Comparison of ENCODE assay signal across 18 cellular contexts in genomic region chr10:26854524-26854923, GRCh38. TPM values are rescaled to one million over a fixed set of nuclear protein-coding genes. Genes with fewer than 3 reads are reported as not detected.
DNase-seq lines count a peak whose midpoint lies in the region; ATAC-seq, FAIRE-seq and TF ChIP-seq lines count a peak whose summit lies in the region.
"Had no signal": no experiment of that assay in that cellular context is flagged by ENCODE, and none has a peak within 500 bp of the region (broad histone marks: within the 10 kb centered on the region; RNA-seq: fewer than 3 reads in every experiment).

No MANE protein-coding gene starts in this region.

- peaks cover 18% of the 10 kb centered on the region for H3F3A ChIP-seq in MM.1S (ENCODE audit: insufficient read depth, low read length)

- no peak; a peak in 1 of 6 replicates for ATAC-seq in A549
- ATAC-seq in activated B cell treated with CpG ODN at 0.5 μM for 24 hours (ENCODE audit: low read depth): no peak
- no peak for ATAC-seq in GM18909 (IDR thresholded peaks at IDR 0.05; ENCODE audit: poor library complexity, unreplicated experiment)
- ATAC-seq: left lobe of liver had no signal

- no peaks in the 10 kb centered on the region for H3K9me3 Mint-ChIP-seq in activated B cell treated with CpG ODN at 0.5 μM for 24 hours
- no peaks in the 10 kb centered on the region for H3K9me3 Mint-ChIP-seq in immature natural killer cell
- H3K9me3 Mint-ChIP-seq: activated CD4-positive, alpha-beta memory T cell treated with anti-CD3 and anti-CD28 coated beads for 36 hours had no signal

- intact Hi-C loops in activated B cell treated with CpG ODN at 0.5 μM for 24 hours (cut with micrococcal nuclease): no loop called here

- no peak for TF ChIP-seq POLR2A in A549 (IDR thresholded peaks at IDR 0.05; ENCODE audit: low read length)

- H3K4me2 ChIP-seq in A549 (peak overlapping the region; percentile 11; the same call in 1 of the 3 replicates), MM.1S (ENCODE audit: low read depth, low read length) (no peak overlapping the region)

- H2AFZ ChIP-seq in MM.1S (ENCODE audit: low read length): no peak overlapping the region

- H3K9ac ChIP-seq in MM.1S (ENCODE audit: low read length): no peak overlapping the region

- peak overlapping the region; percentile 19 for H3K27ac Mint-ChIP-seq in activated B cell treated with CpG ODN at 0.5 μM for 24 hours
- peak overlapping the region in 5 of 6 donors; percentile 34 to 76 (median 51) for H3K27ac Mint-ChIP-seq in immature natural killer cell
- H3K27ac Mint-ChIP-seq: activated CD4-positive, alpha-beta memory T cell treated with anti-CD3 and anti-CD28 coated beads for 36 hours had no signal

- H3K4me3 ChIP-seq in A549 (no peak overlapping the region), MM.1S (ENCODE audit: low read length) (no peak overlapping the region)
- H3K4me3 ChIP-seq: MG63, mucosa of descending colon, SJSA1 had no signal

- no peak overlapping the region for H3K4me3 Mint-ChIP-seq in activated B cell treated with CpG ODN at 0.5 μM for 24 hours
- H3K4me3 Mint-ChIP-seq in immature natural killer cell: peak overlapping the region in 3 of 5 donors; percentile 8 to 51 (median 14)
- H3K4me3 Mint-ChIP-seq: activated CD4-positive, alpha-beta memory T cell treated with anti-CD3 and anti-CD28 coated beads for 36 hours had no signal

- TF ChIP-seq CTCF in A549 (IDR thresholded peaks at IDR 0.05) (no peak), activated B cell treated with CpG ODN at 0.5 μM for 24 hours (IDR thresholded peaks at IDR 0.05) (no peak), MM.1S (IDR thresholded peaks at IDR 0.05; ENCODE audit: low read length) (no peak)

- H3K9me3 ChIP-seq in A549: no peaks in the 10 kb centered on the region
- H3K9me3 ChIP-seq in MM.1S (replicated peaks; ENCODE audit: insufficient read depth, low read length): peaks cover 4% of the 10 kb centered on the region; the same call in 1 of the 2 replicates
- H3K9me3 ChIP-seq: MG63, mucosa of descending colon, SJSA1 had no signal

- peaks cover 100% of the 10 kb centered on the region for H3K79me2 ChIP-seq in MM.1S (ENCODE audit: low read length)

- no peak for DNase-seq in A549 (ENCODE audit: low read depth in 1 of 2, low spot score in 1 of 2)
- no peak for DNase-seq in activated B cell treated with CpG ODN at 0.5 μM for 24 hours
- DNase-seq in immature natural killer cell: no peak
- no peak for DNase-seq in NK-92 (lab: John Stamatoyannopoulos, UW; ENCODE audit: unreplicated experiment)
- DNase-seq in MM.1S: no peak
- DNase-seq in GM19238 (ENCODE audit: insufficient read length, low spot score): no peak
- DNase-seq: activated CD4-positive, alpha-beta memory T cell treated with anti-CD3 and anti-CD28 coated beads for 36 hours; activated naive CD4-positive, alpha-beta T cell treated with Interleukin-2 at 50 U/mL for 16 hours; MG63; mucosa of descending colon; NCI-H1436 treated with DMSO at 0.1 percent for 48 hours; NCI-H748 treated with DMSO at 0.1 percent for 48 hours; substantia nigra had no signal

- FAIRE-seq in A549 (lab: Jason Lieb, UNC): no peak
- peak; percentile 17 for FAIRE-seq in G401.6 (lab: Jason Lieb, UNC)
- FAIRE-seq: urothelium cell line had no signal

- H4K20me1 ChIP-seq in MM.1S (ENCODE audit: insufficient read depth, low read length): peaks cover 37% of the 10 kb centered on the region

- CTCF ChIA-PET in A549 (lab: Yijun Ruan, JAX) (no interaction called here), activated B cell treated with CpG ODN at 0.5 μM for 24 hours (lab: Charles Lee) (interaction anchor here (1.8 kb wide), 1 partner anchor 128 kb away, joined by 7 read pairs; no protein-coding TSS in a partner anchor)

- no peak for TF ChIP-seq RAD21 in A549 (conservative IDR thresholded peaks at IDR 0.05 in 1 of 2, IDR thresholded peaks at IDR 0.05 in 1 of 2)

- no peaks in the 10 kb centered on the region for H3K27me3 ChIP-seq in MM.1S (replicated peaks; ENCODE audit: insufficient read depth, low read length)
- H3K27me3 ChIP-seq: MG63, SJSA1 had no signal

- H3K36me3 Mint-ChIP-seq in activated B cell treated with CpG ODN at 0.5 μM for 24 hours (ENCODE audit: low read depth) (peaks cover 24% of the 10 kb centered on the region), immature natural killer cell (peaks cover 0 to 6% (median 5%) of the 10 kb centered on the region in 3 donors)

- H3K4me1 Mint-ChIP-seq in activated B cell treated with CpG ODN at 0.5 μM for 24 hours: peaks cover 74% of the 10 kb centered on the region
- H3K4me1 Mint-ChIP-seq in immature natural killer cell: peaks cover 80 to 92% of the 10 kb centered on the region in 2 donors

- H3K4me1 ChIP-seq in A549: peaks cover 33% of the 10 kb centered on the region
- peaks cover 12% of the 10 kb centered on the region for H3K4me1 ChIP-seq in MM.1S (ENCODE audit: low read length)

- 40% methylated on average over 1 of the region's 1 CpG for WGBS in A549 (ENCODE audit: missing lambda C conversion rate)

- no peaks in the 10 kb centered on the region for H3K9me2 ChIP-seq in MM.1S (replicated peaks; ENCODE audit: insufficient read depth, low read length)

- H3K36me3 ChIP-seq in MM.1S (replicated peaks; ENCODE audit: insufficient read depth, low read length): no peaks in the 10 kb centered on the region
- H3K36me3 ChIP-seq: MG63, SJSA1 had no signal

- no peak overlapping the region for H3K27ac ChIP-seq in A549
- no peak overlapping the region for H3K27ac ChIP-seq in MM.1S (ENCODE audit: low read length)
- H3K27ac ChIP-seq: SJSA1 had no signal

- POLR2A ChIA-PET in A549 (lab: Yijun Ruan, JAX): interaction anchor here (0.5 kb wide), 1 partner anchor 59 kb away, joined by 4 read pairs; no protein-coding TSS in a partner anchor
- POLR2A ChIA-PET in activated B cell treated with CpG ODN at 0.5 μM for 24 hours (lab: Charles Lee): no interaction called here

- no peak for TF ChIP-seq EP300 in A549 (IDR thresholded peaks at IDR 0.05)

- H3K27me3 Mint-ChIP-seq in activated B cell treated with CpG ODN at 0.5 μM for 24 hours (no peaks in the 10 kb centered on the region), immature natural killer cell (ENCODE audit: low read depth in 3 of 3) (peaks cover under 1 to 5% (median 2%) of the 10 kb centered on the region in 3 donors)
- H3K27me3 Mint-ChIP-seq: activated CD4-positive, alpha-beta memory T cell treated with anti-CD3 and anti-CD28 coated beads for 36 hours had no signal

TF ChIP-seq in A549, 52 proteins besides CTCF, POLR2A, EP300 and RAD21:
- TF ChIP-seq FOSB (CRISPR knock-in tag; IDR thresholded peaks at IDR 0.05): no peak

RNA-seq across cellular contexts. Expression of gene ABI1, which starts 6.2 kb away (rescaled TPM):
- polyA plus RNA-seq in A549 (2011; rRNA removed) (56.3 and 67.6 TPM in 2 replicates), A549 (2017; fragmentation: RNase III; extraction: RNeasy Plus Mini Kit Qiagen cat#74134 plus additional on column Dnase treatment) (34.3 to 36.2 TPM (median 35.8 TPM) in 3 replicates), immature natural killer cell (10 to 100 TPM; 65.0 to 85.3 (median 84.0) TPM)
- polyA plus RNA-seq in A549 (2012; cell fraction: cytosol; rRNA removed): 30.0 and 37.4 TPM in 2 replicates
- 18.0 and 29.4 TPM in 2 replicates for polyA plus RNA-seq in A549 (2012; cell fraction: nucleus; rRNA removed)
- polyA minus RNA-seq in A549 (2011; rRNA and poly(A)+ RNA removed): 27.3 and 33.1 TPM in 2 replicates
- 76.7 and 83.5 TPM in 2 replicates for total RNA-seq in activated B cell treated with CpG ODN at 0.5 μM for 24 hours
